Comparison of ENCODE assay signal across 3 cellular contexts in genomic region chr1:202285908-202286307, GRCh38.
TF ChIP-seq lines count a peak whose summit lies in the region.

No MANE protein-coding gene starts in this region.

TF ChIP-seq in HEK293, 187 proteins besides CTCF, POLR2A, EP300 and RAD21:
- TF ChIP-seq ZBTB20 (tag by site-specific recombination; IDR thresholded peaks at IDR 0.05), result peak; percentile 64
- TF ChIP-seq ZNF692 (tag by site-specific recombination; IDR thresholded peaks at IDR 0.05), result peak; percentile 79
- TF ChIP-seq ZNF664 (tag by site-specific recombination; IDR thresholded peaks at IDR 0.05), result no peak
- 0 out of 2 replicates have a peak, but pooled peaks have one; percentile 22 for TF ChIP-seq ZNF558 (tag by site-specific recombination; IDR thresholded peaks at IDR 0.05)
TF ChIP-seq in HEK293: peak in this region for 3.

TF ChIP-seq in IMR-90, 13 proteins besides CTCF, POLR2A, EP300 and RAD21:
- TF ChIP-seq MXI1 (IDR thresholded peaks at IDR 0.05; ENCODE audit: borderline replicate concordance, low read depth, low read length) (no peak), CHD1 (IDR thresholded peaks at IDR 0.05; ENCODE audit: low read depth, low read length) (no peak), RCOR1 (IDR thresholded peaks at IDR 0.05; ENCODE audit: insufficient replicate concordance, low read length) (no peak), MAFK (IDR thresholded peaks at IDR 0.05; ENCODE audit: low read depth, low read length) (no peak), BHLHE40 (IDR thresholded peaks at IDR 0.05; ENCODE audit: low read depth, low read length) (no peak), USF2 (IDR thresholded peaks at IDR 0.05; ENCODE audit: low read depth, low read length) (no peak), FOS (IDR thresholded peaks at IDR 0.05; ENCODE audit: low read depth, low read length) (no peak), SMC3 (IDR thresholded peaks at IDR 0.05; ENCODE audit: low read depth, low read length) (no peak), MAZ (IDR thresholded peaks at IDR 0.05; ENCODE audit: borderline replicate concordance, low read depth, low read length) (no peak)

TF ChIP-seq in endothelial cell of umbilical vein, 7 proteins besides CTCF, POLR2A, EP300 and RAD21:
- TF ChIP-seq POLR2AphosphoS5 (IDR thresholded peaks at IDR 0.05; ENCODE audit: insufficient read depth, low read depth, low read length), result no peak
- no peak for TF ChIP-seq GATA2 (IDR thresholded peaks at IDR 0.05; ENCODE audit: insufficient read depth, insufficient read length, low read depth, low read length)
- TF ChIP-seq JUN (IDR thresholded peaks at IDR 0.05; ENCODE audit: borderline replicate concordance, insufficient read depth, insufficient read length, low read depth), result no peak
- no peak for TF ChIP-seq MYC (IDR thresholded peaks at IDR 0.05; ENCODE audit: low read depth, low read length)
- TF ChIP-seq MAX (IDR thresholded peaks at IDR 0.05; ENCODE audit: insufficient read depth, insufficient read length), result no peak
- TF ChIP-seq EZH2 (IDR thresholded peaks at IDR 0.05; ENCODE audit: borderline replicate concordance, low read depth, low read length, severe bottlenecking), result no peak
- no peak for TF ChIP-seq FOS (IDR thresholded peaks at IDR 0.05; ENCODE audit: borderline replicate concordance, insufficient read depth, low read length)
